In genomic region chr1:29719253-29719652, GRCh38 we compare ENCODE assay signal across 16 cellular contexts.
A peak's percentile ranks its signal among the peaks of the same experiment; 100 is the strongest.
DNase-seq lines count a peak whose midpoint lies in the region; ATAC-seq, FAIRE-seq and TF ChIP-seq lines count a peak whose summit lies in the region.
"Had no signal": no experiment of that assay in that cellular context is flagged by ENCODE, and none has a peak within 500 bp of the region (broad histone marks: within the 10 kb centered on the region; RNA-seq: fewer than 3 reads in every experiment).

No MANE protein-coding gene starts in this region.

- ATAC-seq in HG02852 (IDR thresholded peaks at IDR 0.05; ENCODE audit: unreplicated experiment), result no peak
- no peak for ATAC-seq in GM18511 (IDR thresholded peaks at IDR 0.05; ENCODE audit: unreplicated experiment)
- ATAC-seq: activated CD8-positive, alpha-beta memory T cell treated with anti-CD3 and anti-CD28 coated beads, Interleukin-2, amount 10 ng/mL, durations not matched to agents 7 days and 5 days; gastrocnemius medialis had no signal

- no peak for TF ChIP-seq CTCF in choroid plexus epithelial cell (conservative IDR thresholded peaks at IDR 0.05; ENCODE audit: low read depth, low read length)

- H3K4me3 ChIP-seq in choroid plexus epithelial cell (ENCODE audit: low read depth, low read length), result no peak overlapping the region
- H3K4me3 ChIP-seq: BLaER1, gastrocnemius medialis had no signal

- DNase-seq in stimulated activated CD4-positive, alpha-beta T cell treated with anti-CD3 and anti-CD28 coated beads, Interleukin-15, amount 100 ng/mL, for 24 hours, result peak; percentile 10
- DNase-seq in stimulated activated CD4-positive, alpha-beta T cell treated with anti-CD3 and anti-CD28 coated beads, Interleukin-12 subunit alpha, Interleukin-12 subunit beta, amount 100 ng/mL, for 4 hours, result no peak
- peak; percentile 4 for DNase-seq in RCC 7860 (ENCODE audit: low spot score)
- DNase-seq in choroid plexus epithelial cell (ENCODE audit: low read depth), result peak; percentile 13
- DNase-seq in urothelium cell line (ENCODE audit: low spot score), result peak; percentile 70
- no peak for DNase-seq in HuH-7.5 (ENCODE audit: low spot score)
- DNase-seq: activated CD8-positive, alpha-beta memory T cell treated with anti-CD3 and anti-CD28 coated beads, Interleukin-2, amount 10 ng/mL, durations not matched to agents 7 days and 5 days; cerebellar nuclear complex; endodermal cell; gastrocnemius medialis; MM.1S; NCI-H187 treated with DMSO at 0.1 percent for 48 hours; NCI-H524 had no signal

- FAIRE-seq in RCC 7860 (lab: Jason Lieb, UNC) (no peak), urothelium cell line (lab: Jason Lieb, UNC) (no peak)

Comparison
In these comparisons a context has a peak if more than half of its experiments do, and no peak if none do; other contexts are left out.
1. DNase-seq: peak in stimulated activated CD4-positive, alpha-beta T cell treated with anti-CD3 and anti-CD28 coated beads, Interleukin-15, amount 100 ng/mL, for 24 hours (single experiment), RCC 7860 (single experiment), choroid plexus epithelial cell (single experiment) and urothelium cell line (single experiment); none in stimulated activated CD4-positive, alpha-beta T cell treated with anti-CD3 and anti-CD28 coated beads, Interleukin-12 subunit alpha, Interleukin-12 subunit beta, amount 100 ng/mL, for 4 hours (single experiment) and HuH-7.5 (single experiment).